ENCODE assay signal across 8 cellular contexts in genomic region chr22:31490496-31490925, GRCh38. TPM values are rescaled to one million over a fixed set of nuclear protein-coding genes. Genes with fewer than 3 reads are reported as not detected.
DNase-seq lines count a peak whose midpoint lies in the region; ATAC-seq and TF ChIP-seq lines count a peak whose summit lies in the region.

No MANE protein-coding gene starts in this region.

- no peaks in the 10 kb centered on the region for H3K9me3 ChIP-seq in mucosa of descending colon

- H3K27ac Mint-ChIP-seq in stimulated activated effector memory CD8-positive, alpha-beta T cell treated with anti-CD3 and anti-CD28 coated beads, Interleukin-12 subunit alpha, Interleukin-12 subunit beta, amount 100 ng/mL, for 72 hours: peak overlapping the region; percentile 96

- H3K4me1 Mint-ChIP-seq in stimulated activated effector memory CD8-positive, alpha-beta T cell treated with anti-CD3 and anti-CD28 coated beads, Interleukin-12 subunit alpha, Interleukin-12 subunit beta, amount 100 ng/mL, for 72 hours: peaks cover 23% of the 10 kb centered on the region

- DNase-seq in A172 (ENCODE audit: low spot score) (peak; percentile 52), GM13977 (ENCODE audit: low spot score) (peak; percentile 82), NK-92 (lab: John Stamatoyannopoulos, UW; ENCODE audit: unreplicated experiment) (peak; percentile 13), epithelial cell of esophagus (ENCODE audit: low read depth) (peak; percentile 66), mucosa of descending colon (peak; percentile 60 to 69 (median 65))
- DNase-seq in activated CD8-positive, alpha-beta memory T cell treated with anti-CD3 and anti-CD28 coated beads, Interleukin-2, amount 50 U/mL, for 24 hours (ENCODE audit: extremely low read depth): peak; percentile 24
- DNase-seq in stimulated activated effector memory CD8-positive, alpha-beta T cell treated with anti-CD3 and anti-CD28 coated beads, Interleukin-12 subunit alpha, Interleukin-12 subunit beta, amount 100 ng/mL, for 72 hours (ENCODE audit: low spot score in 2 of 2): peak; percentile 28 to 78

- TF ChIP-seq CTCF in GM13977 (IDR thresholded peaks at IDR 0.05; ENCODE audit: extremely low read depth, insufficient read depth, missing control alignments) (no peak), epithelial cell of esophagus (IDR thresholded peaks at IDR 0.05; ENCODE audit: insufficient read depth, low read depth, low read length, missing control alignments) (no peak), mucosa of descending colon (IDR thresholded peaks at IDR 0.05) (no peak)

- ATAC-seq in HG02884 (IDR thresholded peaks at IDR 0.05; ENCODE audit: unreplicated experiment) (peak; percentile 47), mucosa of descending colon (peak; percentile 66)
- ATAC-seq in stimulated activated effector memory CD8-positive, alpha-beta T cell treated with anti-CD3 and anti-CD28 coated beads, Interleukin-12 subunit alpha, Interleukin-12 subunit beta, amount 100 ng/mL, for 72 hours: peak; percentile 79

- no peaks in the 10 kb centered on the region for H3K9me3 Mint-ChIP-seq in stimulated activated effector memory CD8-positive, alpha-beta T cell treated with anti-CD3 and anti-CD28 coated beads, Interleukin-12 subunit alpha, Interleukin-12 subunit beta, amount 100 ng/mL, for 72 hours

- H3K4me1 ChIP-seq in mucosa of descending colon (ENCODE audit: low read depth): peaks cover 16% of the 10 kb centered on the region

- H3K36me3 ChIP-seq in mucosa of descending colon (ENCODE audit: low read depth): no peaks in the 10 kb centered on the region

- peaks cover 42% of the 10 kb centered on the region for H3K36me3 Mint-ChIP-seq in stimulated activated effector memory CD8-positive, alpha-beta T cell treated with anti-CD3 and anti-CD28 coated beads, Interleukin-12 subunit alpha, Interleukin-12 subunit beta, amount 100 ng/mL, for 72 hours

- H3K4me3 Mint-ChIP-seq in stimulated activated effector memory CD8-positive, alpha-beta T cell treated with anti-CD3 and anti-CD28 coated beads, Interleukin-12 subunit alpha, Interleukin-12 subunit beta, amount 100 ng/mL, for 72 hours: peak overlapping the region; percentile 80

- in situ Hi-C loops in GM13977 (cut with MboI; ENCODE audit: low pct_unique_long_range_greater_than_20kb, low sequenced_read_pairs, unreplicated experiment): no loop called here

- H3K4me3 ChIP-seq in epithelial cell of esophagus (ENCODE audit: low read length) (peak overlapping the region; percentile 95), mucosa of descending colon (peak overlapping the region; percentile 70)

- intact Hi-C loops in mucosa of descending colon (cut with DNase I, micrococcal nuclease): no loop called here

RNA-seq across cellular contexts. Expression of gene EIF4ENIF1, which starts 0.9 kb away (rescaled TPM):
- total RNA-seq in A172 (2014; rRNA removed; shearing (Covaris generic)): 5.8 and 6.2 TPM in 2 replicates
- total RNA-seq in mucosa of descending colon: 10 to 100 TPM; 25.0 to 42.0 (median 33.9) TPM

RNA-seq across cellular contexts. Expression of gene SFI1, which starts 5.8 kb away (rescaled TPM):
- 5.1 and 11.2 TPM in 2 replicates for total RNA-seq in A172 (2014; rRNA removed; shearing (Covaris generic))
- total RNA-seq in mucosa of descending colon: 10 to 100 TPM; 34.4 to 52.6 (median 49.5) TPM

Comparison
In these comparisons a context has a peak if more than half of its experiments do, and no peak if none do; other contexts are left out.
1. Peak in every context shown above with its lines: DNase-seq, ATAC-seq and H3K4me3 ChIP-seq.
2. DNase-seq: peak in every context shown above with its lines; median percentile 82 in GM13977; 66 in epithelial cell of esophagus; 65 in mucosa of descending colon; 53 in stimulated activated effector memory CD8-positive, alpha-beta T cell treated with anti-CD3 and anti-CD28 coated beads, Interleukin-12 subunit alpha, Interleukin-12 subunit beta, amount 100 ng/mL, for 72 hours; 52 in A172; 24 in activated CD8-positive, alpha-beta memory T cell treated with anti-CD3 and anti-CD28 coated beads, Interleukin-2, amount 50 U/mL, for 24 hours; 13 in NK-92.